Comparison of ENCODE assay signal across 32 cellular contexts in the genomic region with DNA sequence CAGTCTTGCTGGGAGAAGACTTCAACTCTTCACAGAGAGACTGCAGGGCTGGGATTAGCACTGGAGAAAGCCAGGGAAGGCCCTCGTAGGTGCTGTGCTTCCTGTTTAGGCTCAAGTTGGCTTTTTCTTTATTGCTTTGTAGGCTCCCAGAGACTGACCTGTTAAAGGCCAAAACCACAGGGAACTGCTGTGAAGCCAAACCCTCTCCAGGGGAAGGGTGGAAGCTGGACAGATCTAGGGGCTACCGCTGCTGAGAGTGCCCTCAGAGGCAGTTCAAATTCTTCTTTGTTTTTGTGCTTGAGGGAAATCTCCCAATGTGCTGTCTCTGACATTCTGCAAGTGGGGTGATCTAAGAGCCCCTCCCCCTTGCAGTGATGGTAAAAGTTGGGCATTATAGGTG.
"Had no signal": no experiment of that assay in that cellular context is flagged by ENCODE, and none has a peak within 500 bp of the region (broad histone marks: within the 10 kb centered on the region; RNA-seq: fewer than 3 reads in every experiment).

No MANE protein-coding gene starts in this region.

- H3K9me3 ChIP-seq: ascending aorta, Peyer's patch had no signal

- H3K27ac ChIP-seq: ascending aorta, cardiac muscle cell, KMS-11, Peyer's patch had no signal

- H3K4me1 ChIP-seq: ascending aorta, Peyer's patch had no signal

- H3K27me3 ChIP-seq: ascending aorta, cardiac muscle cell, Peyer's patch had no signal

- H3K36me3 ChIP-seq: ascending aorta, cardiac muscle cell, Peyer's patch had no signal

- H3K4me3 ChIP-seq: ascending aorta, cardiac muscle cell, Peyer's patch had no signal

- H3K9ac ChIP-seq: KMS-11 had no signal

- DNase-seq: activated B cell treated with CpG ODN at 0.5 μM for 24 hours; activated CD4-positive, alpha-beta memory T cell treated with anti-CD3 and anti-CD28 coated beads, Interleukin-2, amount 10 ng/mL, durations not matched to agents 7 days and 5 days; activated CD4-positive, alpha-beta T cell treated with anti-CD3 and anti-CD28 coated beads for 48 hours; activated CD4-positive, CD25-positive, alpha-beta regulatory T cell treated with anti-CD3 and anti-CD28 coated beads, Interleukin-2, amount 50 U/mL, for 72 hours; activated CD8-positive, alpha-beta memory T cell treated with anti-CD3 and anti-CD28 coated beads for 24 hours; activated CD8-positive, alpha-beta memory T cell treated with anti-CD3 and anti-CD28 coated beads, Interleukin-2, amount 10 ng/mL, durations not matched to agents 7 days and 5 days; activated CD8-positive, alpha-beta memory T cell treated with anti-CD3 and anti-CD28 coated beads, Interleukin-2, amount 50 U/mL, for 48 hours; activated effector memory CD4-positive, alpha-beta T cell treated with anti-CD3 and anti-CD28 coated beads, Interleukin-2, amount 50 U/mL, for 16 hours; activated naive CD4-positive, alpha-beta T cell; activated naive CD4-positive, alpha-beta T cell treated with anti-CD3 and anti-CD28 coated beads, Interleukin-2, amount 50 U/mL, for 16 hours; activated naive CD8-positive, alpha-beta T cell treated with anti-CD3 and anti-CD28 coated beads for 36 hours; activated T-cell treated with anti-CD3 and anti-CD28 coated beads, Interleukin-2, amount 50 U/mL, for 48 hours; amniotic stem cell; MM.1S; MV-4-11; NCI-H1092; NCI-H1417; NCI-H146; NCI-H187; NCI-H2081; NCI-H226; NCI-H446 treated with DMSO at 0.1 percent for 48 hours; NCI-H524; NCI-H69; PC-3; Peyer's patch; RPMI8226; SHP77 treated with DMSO at 0.1 percent for 48 hours; T1000 had no signal

- H3K4me2 ChIP-seq: KMS-11 had no signal
